Comparison of ENCODE assay signal across 26 cellular contexts in the genomic region with DNA sequence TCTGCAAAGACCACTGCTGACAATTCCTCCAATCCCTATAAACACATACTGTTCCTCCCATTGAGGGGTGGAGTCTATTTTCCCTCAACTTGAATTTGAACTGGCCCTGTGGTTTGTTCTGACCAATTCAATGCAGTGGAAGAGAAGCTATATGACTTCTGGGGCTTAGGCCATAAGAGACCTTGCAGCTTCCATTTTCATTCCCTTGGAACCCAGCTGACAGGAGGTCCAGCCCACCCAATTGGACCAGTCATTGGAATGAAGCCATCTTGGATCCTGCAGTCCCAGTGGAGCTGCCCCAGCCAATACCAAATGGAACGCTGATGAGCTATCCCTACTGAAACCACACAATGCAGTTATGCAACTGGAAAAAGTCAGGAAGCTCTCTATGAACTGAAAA. TPM values are rescaled to one million over a fixed set of nuclear protein-coding genes. Genes with fewer than 3 reads are reported as not detected.
"Had no signal": no experiment of that assay in that cellular context is flagged by ENCODE, and none has a peak within 500 bp of the region (broad histone marks: within the 10 kb centered on the region; RNA-seq: fewer than 3 reads in every experiment).

No MANE protein-coding gene starts in this region.

- H3K27ac ChIP-seq: esophagus squamous epithelium, lower lobe of right lung, neutrophil, parathyroid adenoma, testis, tibial artery had no signal

- H2AFZ ChIP-seq: parathyroid adenoma had no signal

- H3K9ac ChIP-seq: parathyroid adenoma had no signal

- H3K27ac Mint-ChIP-seq: effector memory CD8-positive, alpha-beta T cell; natural killer cell; progenitor cell of endocrine pancreas; stimulated activated effector memory CD8-positive, alpha-beta T cell treated with anti-CD3 and anti-CD28 coated beads, Interleukin-12 subunit alpha, Interleukin-12 subunit beta, amount 100 ng/mL, for 72 hours; type B pancreatic cell had no signal

- H3K27me3 ChIP-seq: esophagus squamous epithelium, neutrophil, testis, tibial artery had no signal

- ATAC-seq: effector memory CD8-positive, alpha-beta T cell; left ventricle myocardium superior; lower lobe of right lung; natural killer cell; sciatic nerve; stimulated activated effector memory CD8-positive, alpha-beta T cell treated with anti-CD3 and anti-CD28 coated beads, Interleukin-12 subunit alpha, Interleukin-12 subunit beta, amount 100 ng/mL, for 72 hours had no signal

- H3K4me1 ChIP-seq: lower lobe of right lung, testis, tibial artery had no signal

- DNase-seq: cortex of kidney; effector memory CD8-positive, alpha-beta T cell; erythroblast; esophagus squamous epithelium; hypothalamus; left ventricle myocardium superior; lower lobe of right lung; natural killer cell; stimulated activated CD4-positive, alpha-beta T cell treated with anti-CD3 and anti-CD28 coated beads, Interleukin-2, amount 100 ng/mL, for 24 hours; stimulated activated CD4-positive, alpha-beta T cell treated with anti-CD3 and anti-CD28 coated beads, Interleukin-4, amount 100 ng/mL, for 24 hours; stimulated activated naive CD4-positive, alpha-beta T cell treated with Interleukin-2 at 50 U/mL for 16 hours; substantia nigra; testis had no signal

- H3K4me3 ChIP-seq: esophagus squamous epithelium, lower lobe of right lung, testis, tibial artery had no signal

- H3K36me3 ChIP-seq: esophagus squamous epithelium, lower lobe of right lung, neutrophil, tibial artery had no signal

- H3K9me3 Mint-ChIP-seq: effector memory CD8-positive, alpha-beta T cell; natural killer cell; stimulated activated effector memory CD8-positive, alpha-beta T cell treated with anti-CD3 and anti-CD28 coated beads, Interleukin-12 subunit alpha, Interleukin-12 subunit beta, amount 100 ng/mL, for 72 hours; type B pancreatic cell had no signal

- H3K79me2 ChIP-seq: parathyroid adenoma had no signal

- H3K27me3 Mint-ChIP-seq: effector memory CD8-positive, alpha-beta T cell; progenitor cell of endocrine pancreas had no signal

- H3K9me3 ChIP-seq: esophagus squamous epithelium, lower lobe of right lung, neutrophil, testis, tibial artery had no signal

- H3K4me3 Mint-ChIP-seq: effector memory CD8-positive, alpha-beta T cell; natural killer cell; stimulated activated effector memory CD8-positive, alpha-beta T cell treated with anti-CD3 and anti-CD28 coated beads, Interleukin-12 subunit alpha, Interleukin-12 subunit beta, amount 100 ng/mL, for 72 hours; type B pancreatic cell had no signal

- H3K36me3 Mint-ChIP-seq: natural killer cell; stimulated activated effector memory CD8-positive, alpha-beta T cell treated with anti-CD3 and anti-CD28 coated beads, Interleukin-12 subunit alpha, Interleukin-12 subunit beta, amount 100 ng/mL, for 72 hours; type B pancreatic cell had no signal

RNA-seq across cellular contexts. Expression of gene NPC1L1, which starts 49.8 kb away (rescaled TPM):
- total RNA-seq: dermis microvascular lymphatic vessel endothelial cell, frontal cortex, left ventricle myocardium superior, mononuclear cell, skeletal muscle tissue, urinary bladder had no signal
- polyA plus RNA-seq: neural cell had no signal
